Comparison of ENCODE assay signal across 8 cellular contexts in genomic region chr17:32609085-32609484, GRCh38.
A peak's percentile ranks its signal among the peaks of the same experiment; 100 is the strongest.
DNase-seq lines count a peak whose midpoint lies in the region; ATAC-seq and TF ChIP-seq lines count a peak whose summit lies in the region.

No MANE protein-coding gene starts in this region.

- DNase-seq in EL (peak; percentile 23), SIG-M5 treated with dmso at 0.1 percent for 504 hours (lab: John Stamatoyannopoulos, UW; ENCODE audit: unreplicated experiment) (peak; percentile 69), kidney epithelial cell (ENCODE audit: low read depth) (peak; percentile 14)
- DNase-seq in activated T-helper 9 cell treated with anti-CD3 and anti-CD28 coated beads, Interleukin-2, amount 50 U/mL, for 16 hours (ENCODE audit: low read depth): peak; percentile 38
- peak; percentile 24 to 39 for DNase-seq in stimulated activated CD8-positive, alpha-beta memory T cell treated with anti-CD3 and anti-CD28 coated beads, Interleukin-4, amount 100 ng/mL, for 4 hours (ENCODE audit: low read depth in 2 of 2, low spot score in 1 of 2)

- no peak overlapping the region for H3K4me3 ChIP-seq in kidney epithelial cell (ENCODE audit: low read depth, low read length)

- H3K36me3 ChIP-seq in kidney epithelial cell (ENCODE audit: control insufficient read depth, insufficient read depth, low read length): no peaks in the 10 kb centered on the region

- peak; percentile 66 for ATAC-seq in HG02970 (IDR thresholded peaks at IDR 0.05; ENCODE audit: low FRiP score, unreplicated experiment)
- no peak for ATAC-seq in HG02852 (IDR thresholded peaks at IDR 0.05; ENCODE audit: unreplicated experiment)
- no peak for ATAC-seq in GM18517 (IDR thresholded peaks at IDR 0.05; ENCODE audit: unreplicated experiment)

- no peaks in the 10 kb centered on the region for H3K27me3 ChIP-seq in kidney epithelial cell (ENCODE audit: control insufficient read depth, insufficient read depth, low read length)

- TF ChIP-seq CTCF in kidney epithelial cell (IDR thresholded peaks at IDR 0.05; ENCODE audit: insufficient read depth, low read length, poor library complexity, severe bottlenecking): peak; percentile 30

Comparison
In these comparisons a context has a peak if more than half of its experiments do, and no peak if none do; other contexts are left out.
1. DNase-seq: peak in every context shown above with its lines; median percentile 69 in SIG-M5 treated with dmso at 0.1 percent for 504 hours; 38 in activated T-helper 9 cell treated with anti-CD3 and anti-CD28 coated beads, Interleukin-2, amount 50 U/mL, for 16 hours; 32 in stimulated activated CD8-positive, alpha-beta memory T cell treated with anti-CD3 and anti-CD28 coated beads, Interleukin-4, amount 100 ng/mL, for 4 hours; 23 in EL; 14 in kidney epithelial cell.